Comparison of ENCODE assay signal across 24 cellular contexts in genomic region chr1:3987669-3988235, GRCh38.
"Had no signal": no experiment of that assay in that cellular context is flagged by ENCODE, and none has a peak within 500 bp of the region (broad histone marks: within the 10 kb centered on the region; RNA-seq: fewer than 3 reads in every experiment).

No MANE protein-coding gene starts in this region.

- H3K36me3 Mint-ChIP-seq: activated naive CD4-positive, alpha-beta T cell treated with anti-CD3 and anti-CD28 coated beads, Interleukin-2, amount 10 ng/mL, durations not matched to agents 7 days and 5 days; immature natural killer cell had no signal

- H3K27ac Mint-ChIP-seq: activated B cell treated with CpG ODN at 0.5 μM for 24 hours; activated CD4-positive, alpha-beta T cell treated with anti-CD3 and anti-CD28 coated beads for 36 hours; activated naive CD4-positive, alpha-beta T cell treated with anti-CD3 and anti-CD28 coated beads, Interleukin-2, amount 10 ng/mL, durations not matched to agents 7 days and 5 days; immature natural killer cell; stimulated activated naive B cell treated with anti-CD40 and anti-IgM and Interleukin-4, amounts not matched to agents 10 μg/mL and 1 μg/mL and 100 μg/mL, for 72 hours had no signal

- H3K4me3 ChIP-seq: body of pancreas, dorsolateral prefrontal cortex, esophagus muscularis mucosa, hepatocyte, left lung, transverse colon, uterus had no signal

- H3K27me3 ChIP-seq: body of pancreas, hepatocyte, transverse colon, uterus had no signal

- DNase-seq: activated B cell treated with CpG ODN at 0.5 μM for 24 hours; activated CD4-positive, alpha-beta T cell treated with anti-CD3 and anti-CD28 coated beads for 36 hours; activated CD4-positive, alpha-beta T cell treated with anti-CD3 and anti-CD28 coated beads, Interleukin-2, amount 50 U/mL, for 48 hours; activated effector memory CD4-positive, alpha-beta T cell treated with anti-CD3 and anti-CD28 coated beads, Interleukin-2, amount 50 U/mL, for 16 hours; activated naive CD4-positive, alpha-beta T cell treated with anti-CD3 and anti-CD28 coated beads, Interleukin-2, amount 10 ng/mL, durations not matched to agents 7 days and 5 days; activated T-cell treated with anti-CD3 and anti-CD28 coated beads, Interleukin-2, amount 50 U/mL, for 48 hours; amygdala; body of pancreas; caudate nucleus; glutamatergic neuron; immature natural killer cell; kidney glomerular epithelial cell; left lung; occipital lobe; small intestine; stimulated activated CD4-positive, alpha-beta T cell treated with anti-CD3 and anti-CD28 coated beads, Interleukin-15, amount 100 ng/mL, for 24 hours; stimulated activated naive B cell treated with anti-CD40 and anti-IgM and Interleukin-4, amounts not matched to agents 10 μg/mL and 1 μg/mL and 100 μg/mL, for 72 hours; T1000; transverse colon; uterus had no signal

- ATAC-seq: activated CD4-positive, alpha-beta T cell treated with anti-CD3 and anti-CD28 coated beads for 36 hours; body of pancreas; left lung; sciatic nerve; stimulated activated naive B cell treated with anti-CD40 and anti-IgM and Interleukin-4, amounts not matched to agents 10 μg/mL and 1 μg/mL and 100 μg/mL, for 72 hours had no signal

- H3K36me3 ChIP-seq: esophagus muscularis mucosa, left lung, transverse colon, uterus had no signal

- H3K4me1 ChIP-seq: body of pancreas, esophagus muscularis mucosa, left lung, transverse colon, uterus had no signal

- H3K9me3 ChIP-seq: body of pancreas, esophagus muscularis mucosa, left lung, transverse colon, uterus had no signal

- H3K4me1 Mint-ChIP-seq: activated CD4-positive, alpha-beta T cell treated with anti-CD3 and anti-CD28 coated beads for 36 hours; activated naive CD4-positive, alpha-beta T cell treated with anti-CD3 and anti-CD28 coated beads, Interleukin-2, amount 10 ng/mL, durations not matched to agents 7 days and 5 days; immature natural killer cell had no signal

- H3K9me3 Mint-ChIP-seq: immature natural killer cell had no signal

- H3K27ac ChIP-seq: body of pancreas, dorsolateral prefrontal cortex, esophagus muscularis mucosa, hepatocyte, left lung, transverse colon, uterus had no signal

- H3K4me3 Mint-ChIP-seq: activated B cell treated with CpG ODN at 0.5 μM for 24 hours; activated CD4-positive, alpha-beta T cell treated with anti-CD3 and anti-CD28 coated beads for 36 hours; activated naive CD4-positive, alpha-beta T cell treated with anti-CD3 and anti-CD28 coated beads, Interleukin-2, amount 10 ng/mL, durations not matched to agents 7 days and 5 days; immature natural killer cell; stimulated activated naive B cell treated with anti-CD40 and anti-IgM and Interleukin-4, amounts not matched to agents 10 μg/mL and 1 μg/mL and 100 μg/mL, for 72 hours had no signal
